In the genomic region with DNA sequence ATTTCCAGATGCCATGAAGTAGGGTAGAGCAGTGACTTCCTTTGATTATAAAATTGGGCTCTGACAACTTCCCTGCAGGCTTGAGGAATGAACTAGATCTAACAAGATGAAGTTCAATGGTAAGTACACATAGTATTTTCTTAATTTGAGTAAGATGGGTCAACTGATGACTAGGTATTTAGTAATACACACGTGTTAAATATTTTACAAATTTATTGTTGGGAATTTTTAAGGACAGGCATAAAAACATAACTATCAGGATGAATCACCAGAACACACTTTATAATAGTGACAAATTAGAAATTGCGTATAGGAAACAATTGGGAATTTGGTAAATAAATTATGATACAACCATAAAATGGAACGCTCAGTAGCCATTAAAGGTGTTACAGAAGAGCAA, we compare ENCODE assay signal across 27 cellular contexts.
A peak's percentile ranks its signal among the peaks of the same experiment; 100 is the strongest.
DNase-seq lines count a peak whose midpoint lies in the region; ATAC-seq, FAIRE-seq and TF ChIP-seq lines count a peak whose summit lies in the region.
"Had no signal": no experiment of that assay in that cellular context is flagged by ENCODE, and none has a peak within 500 bp of the region (broad histone marks: within the 10 kb centered on the region; RNA-seq: fewer than 3 reads in every experiment).

No MANE protein-coding gene starts in this region.

- H3K4me2 ChIP-seq in mammary epithelial cell (ENCODE audit: insufficient read depth, low read depth, low read length): no peak overlapping the region
- H3K4me2 ChIP-seq: BLaER1 treated with 17β-estradiol and CSF1 and Interleukin-3, amounts not matched to agents 10 nM and 100 nM had no signal

- H3K4me3 Mint-ChIP-seq in MCF 10A (ENCODE audit: unreplicated experiment): no peak overlapping the region
- H3K4me3 Mint-ChIP-seq: CD14-positive monocyte; CD4-positive, alpha-beta T cell; CD8-positive, alpha-beta memory T cell had no signal

- no peaks in the 10 kb centered on the region for H3K79me2 ChIP-seq in mammary epithelial cell (ENCODE audit: insufficient read depth, low read length)

- no peaks in the 10 kb centered on the region for H3K9me3 ChIP-seq in mammary epithelial cell (replicated peaks; ENCODE audit: insufficient read depth, low read length)
- H3K9me3 ChIP-seq: BE2C; BLaER1 treated with 17β-estradiol and CSF1 and Interleukin-3, amounts not matched to agents 10 nM and 100 nM had no signal

- H3K4me1 ChIP-seq in mammary epithelial cell (ENCODE audit: insufficient read depth, low read length) (no peaks in the 10 kb centered on the region), foreskin keratinocyte (peaks cover 7% of the 10 kb centered on the region)
- H3K4me1 ChIP-seq: BE2C; BLaER1 treated with 17β-estradiol and CSF1 and Interleukin-3, amounts not matched to agents 10 nM and 100 nM had no signal

- H3K4me1 Mint-ChIP-seq in MCF 10A (ENCODE audit: insufficient read depth, unreplicated experiment): peaks cover 6% of the 10 kb centered on the region
- H3K4me1 Mint-ChIP-seq: CD14-positive monocyte; CD8-positive, alpha-beta memory T cell had no signal

- no peaks in the 10 kb centered on the region for H3K27me3 Mint-ChIP-seq in MCF 10A (ENCODE audit: insufficient read depth, unreplicated experiment)
- H3K27me3 Mint-ChIP-seq: CD4-positive, alpha-beta T cell; CD8-positive, alpha-beta memory T cell had no signal

- H3K36me3 ChIP-seq in mammary epithelial cell (ENCODE audit: insufficient read depth, low read length) (no peaks in the 10 kb centered on the region), bronchial epithelial cell (ENCODE audit: control insufficient read depth, insufficient read depth, low read length) (no peaks in the 10 kb centered on the region)
- H3K36me3 ChIP-seq: BE2C; BLaER1 treated with 17β-estradiol and CSF1 and Interleukin-3, amounts not matched to agents 10 nM and 100 nM had no signal

- H4K20me1 ChIP-seq in mammary epithelial cell (ENCODE audit: insufficient read depth, low read length): no peaks in the 10 kb centered on the region
- H4K20me1 ChIP-seq: BLaER1 treated with 17β-estradiol and CSF1 and Interleukin-3, amounts not matched to agents 10 nM and 100 nM had no signal

- no peak overlapping the region for H2AFZ ChIP-seq in mammary epithelial cell (ENCODE audit: low read depth, low read length)
- H2AFZ ChIP-seq: GM23248 had no signal

- H3K36me3 Mint-ChIP-seq in MCF 10A (ENCODE audit: insufficient read depth, unreplicated experiment): no peaks in the 10 kb centered on the region
- H3K36me3 Mint-ChIP-seq: CD14-positive monocyte; CD8-positive, alpha-beta memory T cell had no signal

- FAIRE-seq in bronchial epithelial cell (lab: Jason Lieb, UNC): no peak
- FAIRE-seq: A204.1, D721Med, G401.6, GM12892, GM19239, H1 had no signal

- ATAC-seq in foreskin keratinocyte: peak; percentile 85
- ATAC-seq in HG03442 (IDR thresholded peaks at IDR 0.05; ENCODE audit: unreplicated experiment): no peak
- ATAC-seq: HCT116 had no signal

- intact Hi-C loops in mammary epithelial cell (cut with micrococcal nuclease): no loop called here
- intact Hi-C loops in MCF 10A (cut with micrococcal nuclease): no loop called here

- POLR2A ChIA-PET in MCF 10A (lab: Yijun Ruan, JAX): no interaction called here

- dilution Hi-C loops in mammary epithelial cell (cut with HindIII; ENCODE audit: low sequenced_read_pairs): no loop called here

- DNase-seq in mammary epithelial cell (peak; percentile 7), MCF 10A (ENCODE audit: unreplicated experiment) (no peak), bronchial epithelial cell (ENCODE audit: low read depth) (peak; percentile 56), foreskin keratinocyte (peak; percentile 40 to 53), DMS153 (lab: John Stamatoyannopoulos, UW) (no peak), T-helper 2 cell (no peak), T-helper 9 cell (no peak)
- DNase-seq: AML-193; BE2C; CD4-positive, alpha-beta T cell; CD8-positive, alpha-beta memory T cell; DMS 273 treated with DMSO at 0.1 percent for 48 hours; DMS53; DMS79 treated with DMSO at 0.1 percent for 48 hours; GM23248; H7 had no signal

- BruUV-seq in mammary epithelial cell (replicated peaks; lab: Mats Ljungman, UMichigan) (no TSS peak), MCF 10A (replicated peaks; lab: Mats Ljungman, UMichigan) (no TSS peak)

- H3K27ac Mint-ChIP-seq in MCF 10A (ENCODE audit: low read depth, unreplicated experiment): no peak overlapping the region
- H3K27ac Mint-ChIP-seq: CD14-positive monocyte; CD4-positive, alpha-beta T cell; CD8-positive, alpha-beta memory T cell had no signal

- 65% methylated on average over 3 of the region's 3 CpGs for WGBS in mammary epithelial cell (ENCODE audit: low coverage, missing lambda C conversion rate)

- no peak overlapping the region for H3K9ac ChIP-seq in mammary epithelial cell (ENCODE audit: insufficient read depth, low read length)
- H3K9ac ChIP-seq: BLaER1 treated with 17β-estradiol and CSF1 and Interleukin-3, amounts not matched to agents 10 nM and 100 nM; GM23248 had no signal

- no peak overlapping the region for H3K27ac ChIP-seq in mammary epithelial cell (ENCODE audit: insufficient read depth, low read depth, low read length)
- peak overlapping the region; percentile 12 for H3K27ac ChIP-seq in foreskin keratinocyte
- H3K27ac ChIP-seq: 22Rv1; BLaER1 treated with 17β-estradiol and CSF1 and Interleukin-3, amounts not matched to agents 10 nM and 100 nM; GM23248 had no signal

- H3K4me3 ChIP-seq in mammary epithelial cell (replicated peaks in 1 of 3; ENCODE audit: insufficient read depth in 1 of 3, low read depth in 2 of 3, low read length in 3 of 3) (no peak overlapping the region), bronchial epithelial cell (ENCODE audit: low read depth, low read length) (no peak overlapping the region)
- H3K4me3 ChIP-seq: BLaER1 treated with 17β-estradiol and CSF1 and Interleukin-3, amounts not matched to agents 10 nM and 100 nM; GM23248 had no signal

- in situ Hi-C loops in mammary epithelial cell (cut with MboI; ENCODE audit: low sequenced_read_pairs in 2 of 2): no loop called here

- no peaks in the 10 kb centered on the region for H3K27me3 ChIP-seq in mammary epithelial cell (ENCODE audit: insufficient read depth, low read length)
- H3K27me3 ChIP-seq in bronchial epithelial cell (ENCODE audit: control insufficient read depth, insufficient read depth, low read length): no peaks in the 10 kb centered on the region
- H3K27me3 ChIP-seq in foreskin keratinocyte: no peaks in the 10 kb centered on the region
- H3K27me3 ChIP-seq: BE2C; BLaER1 treated with 17β-estradiol and CSF1 and Interleukin-3, amounts not matched to agents 10 nM and 100 nM had no signal

- no peak for TF ChIP-seq CTCF in mammary epithelial cell (conservative IDR thresholded peaks at IDR 0.05 in 1 of 2, IDR thresholded peaks at IDR 0.05 in 1 of 2; ENCODE audit: extremely low read depth in 1 of 2, insufficient read depth in 1 of 2, low read depth in 1 of 2, low read length in 2 of 2)
- TF ChIP-seq CTCF in MCF 10A (IDR thresholded peaks at IDR 0.05; ENCODE audit: unreplicated experiment): no peak
- TF ChIP-seq CTCF in bronchial epithelial cell (IDR thresholded peaks at IDR 0.05; ENCODE audit: insufficient read depth, low read length, severe bottlenecking): no peak
- TF ChIP-seq CTCF in foreskin keratinocyte (conservative IDR thresholded peaks at IDR 0.05): no peak

- CTCF ChIA-PET in mammary epithelial cell (lab: Charles Lee; ENCODE audit: low non-redundant PET): no interaction called here
- CTCF ChIA-PET in MCF 10A (lab: Yijun Ruan, JAX): no interaction called here

- H3K9me3 Mint-ChIP-seq in MCF 10A (ENCODE audit: unreplicated experiment): no peaks in the 10 kb centered on the region
- H3K9me3 Mint-ChIP-seq: CD4-positive, alpha-beta T cell had no signal

Comparison
In these comparisons a context has a peak if more than half of its experiments do, and no peak if none do; other contexts are left out.
1. DNase-seq: peak in mammary epithelial cell (single experiment), bronchial epithelial cell (single experiment) and foreskin keratinocyte (2 of 2); none in MCF 10A (single experiment), DMS153 (single experiment), T-helper 2 cell (0 of 5) and T-helper 9 cell (single experiment).